Comparison of ENCODE assay signal across 8 cellular contexts in the genomic region with DNA sequence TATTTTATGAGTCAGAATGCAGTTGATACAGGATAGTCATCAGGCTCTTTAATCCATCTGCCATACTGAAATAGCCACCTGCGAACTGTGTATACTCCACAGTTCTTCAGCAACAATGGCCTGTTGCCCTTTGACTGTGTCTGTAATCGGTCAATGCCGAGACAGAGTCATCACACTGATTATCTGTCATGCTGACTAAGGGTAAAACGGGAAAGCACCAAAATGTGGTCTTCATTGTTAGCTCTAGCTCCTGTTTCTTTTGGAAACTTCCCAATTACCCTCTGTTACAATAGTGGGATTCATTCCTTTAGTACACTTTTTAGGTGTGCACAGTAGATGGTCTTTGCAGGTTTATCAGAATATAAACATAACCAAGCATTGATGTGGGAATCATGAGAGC.
"Had no signal": no experiment of that assay in that cellular context is flagged by ENCODE, and none has a peak within 500 bp of the region (broad histone marks: within the 10 kb centered on the region; RNA-seq: fewer than 3 reads in every experiment).

No MANE protein-coding gene starts in this region.

- H3K4me1 Mint-ChIP-seq: GM23338 had no signal

- DNase-seq: H9, HCEC 1CT, KG1 had no signal

- H3K4me3 ChIP-seq: GM23338, K562 had no signal

- FAIRE-seq: H1, H54, HTR-8/SVneo, K562 had no signal

- H3K4me3 Mint-ChIP-seq: GM23338, H9 had no signal

- H3K27ac Mint-ChIP-seq: GM23338, H9 had no signal

- H2AFZ ChIP-seq: GM23338 had no signal

- H3K4me2 ChIP-seq: GM23338 had no signal

- ATAC-seq: GM23338, K562 had no signal
